1 cellular context compared by ENCODE assay signal in the genomic region with DNA sequence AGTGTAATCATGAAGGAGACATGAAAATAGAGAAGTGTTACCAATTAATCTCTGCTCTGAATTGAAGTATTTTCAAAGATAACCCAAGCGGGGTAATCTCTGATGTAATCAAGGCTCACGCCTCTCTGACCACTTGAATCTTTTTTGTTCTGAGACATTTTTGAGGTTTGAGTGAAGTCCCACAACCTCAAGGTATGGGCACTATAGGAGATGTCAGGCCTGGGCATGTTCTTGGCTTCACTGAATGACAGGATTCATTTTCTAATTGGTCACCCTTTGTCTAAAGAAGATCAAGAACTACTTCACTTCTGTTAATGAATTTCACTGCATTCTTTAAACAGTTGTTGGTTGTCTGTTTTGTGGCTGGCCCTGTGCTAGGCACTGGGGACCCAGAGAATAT.
A peak's percentile ranks its signal among the peaks of the same experiment; 100 is the strongest.
TF ChIP-seq lines count a peak whose summit lies in the region.

No MANE protein-coding gene starts in this region.

TF ChIP-seq in H1, 55 proteins besides CTCF, POLR2A, EP300 and RAD21:
- TF ChIP-seq, protein P1, sequence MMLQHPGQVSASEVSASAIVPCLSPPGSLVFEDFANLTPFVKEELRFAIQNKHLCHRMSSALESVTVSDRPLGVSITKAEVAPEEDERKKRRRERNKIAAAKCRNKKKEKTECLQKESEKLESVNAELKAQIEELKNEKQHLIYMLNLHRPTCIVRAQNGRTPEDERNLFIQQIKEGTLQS (IDR thresholded peaks at IDR 0.05; ENCODE audit: insufficient read depth, low read depth, low read length): no peak
- peak; percentile 41 for TF ChIP-seq TAF7 (optimal IDR thresholded peaks at IDR 0.05; ENCODE audit: borderline replicate concordance, low read depth, low read length)
- TF ChIP-seq RBBP5 (IDR thresholded peaks at IDR 0.05; ENCODE audit: borderline replicate concordance, low read depth, low read length): no peak
